Comparison of ENCODE assay signal across 29 cellular contexts in the genomic region with DNA sequence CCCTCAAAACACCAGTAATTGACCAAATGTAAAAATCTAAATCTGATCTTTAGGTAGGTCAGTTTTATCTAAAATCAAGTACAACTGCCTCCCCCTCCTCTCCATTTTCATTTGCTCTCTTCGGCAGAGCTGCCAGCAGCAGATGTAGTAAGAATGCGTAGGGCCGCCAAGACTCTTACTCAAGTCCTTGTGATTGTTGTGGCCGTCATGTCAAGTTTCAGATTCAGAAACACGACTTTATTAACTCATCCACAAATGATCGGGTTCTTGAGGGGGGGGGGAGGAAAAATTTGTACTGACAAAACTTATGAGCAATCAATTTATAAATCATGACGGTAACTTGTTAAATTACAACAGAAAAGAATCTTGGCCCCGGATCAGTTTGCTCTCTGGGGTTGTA.
"Had no signal": no experiment of that assay in that cellular context is flagged by ENCODE, and none has a peak within 500 bp of the region (broad histone marks: within the 10 kb centered on the region; RNA-seq: fewer than 3 reads in every experiment).

No MANE protein-coding gene starts in this region.

- ATAC-seq: activated CD4-positive, CD25-positive, alpha-beta regulatory T cell treated with anti-CD3 and anti-CD28 coated beads, Interleukin-2, amount 50 U/mL, for 24 hours; activated CD8-positive, alpha-beta memory T cell treated with anti-CD3 and anti-CD28 coated beads, Interleukin-2, amount 10 ng/mL, durations not matched to agents 7 days and 5 days; activated CD8-positive, alpha-beta T cell treated with anti-CD3 and anti-CD28 coated beads for 36 hours; activated naive CD8-positive, alpha-beta T cell treated with anti-CD3 and anti-CD28 coated beads, Interleukin-2, amount 50 U/mL, for 24 hours; foreskin keratinocyte; heart left ventricle; T-helper 17 cell had no signal

- H3K9me3 ChIP-seq: ascending aorta, breast epithelium, colonic mucosa, esophagus squamous epithelium, heart left ventricle had no signal

- H3K27me3 ChIP-seq: ascending aorta, breast epithelium, cardiac muscle cell, colonic mucosa, esophagus squamous epithelium, foreskin keratinocyte, heart left ventricle had no signal

- H3K4me3 ChIP-seq: ascending aorta, breast epithelium, cardiac muscle cell, colonic mucosa, esophagus squamous epithelium, heart left ventricle had no signal

- H3K27ac ChIP-seq: ascending aorta, cardiac muscle cell, colonic mucosa, epithelial cell of prostate, esophagus squamous epithelium, foreskin keratinocyte, heart left ventricle, WERI-Rb-1 had no signal

- DNase-seq: activated B cell treated with CpG ODN at 0.5 μM for 24 hours; activated CD4-positive, alpha-beta T cell treated with anti-CD3 and anti-CD28 coated beads for 48 hours; activated CD4-positive, alpha-beta T cell treated with anti-CD3 and anti-CD28 coated beads, Interleukin-2, amount 50 U/mL, for 1 hour; activated CD4-positive, alpha-beta T cell treated with anti-CD3 and anti-CD28 coated beads, Interleukin-2, amount 50 U/mL, for 48 hours; activated CD8-positive, alpha-beta memory T cell treated with anti-CD3 and anti-CD28 coated beads, Interleukin-2, amount 10 ng/mL, durations not matched to agents 7 days and 5 days; activated CD8-positive, alpha-beta memory T cell treated with anti-CD3 and anti-CD28 coated beads, Interleukin-2, amount 50 U/mL, for 4 hours; activated CD8-positive, alpha-beta T cell treated with anti-CD3 and anti-CD28 coated beads for 36 hours; activated effector memory CD4-positive, alpha-beta T cell treated with anti-CD3 and anti-CD28 coated beads, Interleukin-2, amount 50 U/mL, for 16 hours; activated naive CD4-positive, alpha-beta T cell treated with anti-CD3 and anti-CD28 coated beads for 36 hours; activated naive CD8-positive, alpha-beta T cell treated with anti-CD3 and anti-CD28 coated beads for 36 hours; activated naive CD8-positive, alpha-beta T cell treated with anti-CD3 and anti-CD28 coated beads, Interleukin-2, amount 50 U/mL, for 24 hours; activated T-cell treated with anti-CD3 and anti-CD28 coated beads, Interleukin-2, amount 50 U/mL, for 1 hour; activated T-cell treated with anti-CD3 and anti-CD28 coated beads, Interleukin-2, amount 50 U/mL, for 48 hours; central memory CD4-positive, alpha-beta T cell; cerebellar nuclear complex; colonic mucosa; effector CD8-positive, alpha-beta T cell; esophagus squamous epithelium; foreskin keratinocyte; heart left ventricle; T-helper 1 cell; T-helper 17 cell; T1000; WERI-Rb-1 had no signal

- H3K4me1 ChIP-seq: breast epithelium, colonic mucosa, heart left ventricle had no signal

- H3K36me3 ChIP-seq: ascending aorta, breast epithelium, cardiac muscle cell, colonic mucosa, esophagus squamous epithelium, heart left ventricle, WERI-Rb-1 had no signal
